ENCODE assay signal across 17 cellular contexts in the genomic region with DNA sequence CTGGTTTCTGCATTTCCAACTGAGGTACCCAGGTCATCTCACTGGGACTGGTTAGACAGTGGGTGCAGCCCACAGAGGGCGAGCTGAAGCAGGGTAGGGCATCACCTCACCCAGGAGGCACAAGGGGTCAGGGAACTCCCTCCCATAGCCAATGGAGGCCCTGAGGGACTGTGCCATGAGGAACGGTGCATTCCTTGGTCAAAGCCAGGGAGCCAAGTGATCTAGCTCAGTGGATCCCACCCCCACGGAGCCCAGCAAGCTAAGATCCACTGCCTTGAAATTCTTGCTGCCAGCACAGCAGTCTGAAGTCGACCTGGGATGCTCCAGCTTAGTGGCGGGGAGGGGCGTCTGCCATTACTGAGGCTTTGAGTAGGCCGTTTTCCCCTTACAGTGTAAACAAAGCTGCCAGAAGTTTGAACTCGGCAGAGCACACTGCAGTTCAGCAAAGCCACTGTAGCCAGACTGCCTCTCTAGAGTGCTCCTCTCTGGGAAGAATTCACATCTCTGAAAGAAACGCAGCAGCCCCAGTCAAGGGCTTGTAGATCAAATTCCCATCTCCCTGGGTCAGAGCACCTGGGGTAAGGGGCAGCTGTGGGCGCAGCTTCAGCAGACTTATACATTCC.
DNase-seq lines count a peak whose midpoint lies in the region; ATAC-seq, FAIRE-seq and TF ChIP-seq lines count a peak whose summit lies in the region.
"Had no signal": no experiment of that assay in that cellular context is flagged by ENCODE, and none has a peak within 500 bp of the region (broad histone marks: within the 10 kb centered on the region; RNA-seq: fewer than 3 reads in every experiment).

No MANE protein-coding gene starts in this region.

- POLR2A ChIA-PET in HepG2 (lab: Yijun Ruan, JAX): no interaction called here

- FAIRE-seq in HepG2 (lab: Jason Lieb, UNC): no peak
- no peak for FAIRE-seq in kidney (lab: Jason Lieb, UNC)
- FAIRE-seq: GM12892 had no signal

- no peaks in the 10 kb centered on the region for H3K79me2 ChIP-seq in HepG2 (ENCODE audit: insufficient read depth, low read length)

- no peaks in the 10 kb centered on the region for H3K27me3 ChIP-seq in HepG2 (ENCODE audit: control insufficient read depth in 1 of 2, insufficient read depth in 2 of 2, low read length in 2 of 2)
- no peaks in the 10 kb centered on the region for H3K27me3 ChIP-seq in right lobe of liver
- no peaks in the 10 kb centered on the region for H3K27me3 ChIP-seq in spleen (replicated peaks in 1 of 7)
- H3K27me3 ChIP-seq: BLaER1 had no signal

- H3K36me3 ChIP-seq in HepG2 (replicated peaks in 1 of 2; ENCODE audit: control insufficient read depth in 1 of 2, insufficient read depth in 2 of 2, low read length in 2 of 2): no peaks in the 10 kb centered on the region
- H3K36me3 ChIP-seq in right lobe of liver: no peaks in the 10 kb centered on the region
- H3K36me3 ChIP-seq in kidney (ENCODE audit: control insufficient read depth in 1 of 2, insufficient read depth in 2 of 2, low read length in 2 of 2): no peaks in the 10 kb centered on the region
- no peaks in the 10 kb centered on the region for H3K36me3 ChIP-seq in spleen
- H3K36me3 ChIP-seq: BLaER1 had no signal

- ATAC-seq in HepG2 (peak; percentile 93), right lobe of liver (no peak), HG03342 (IDR thresholded peaks at IDR 0.05; ENCODE audit: unreplicated experiment) (no peak)
- ATAC-seq: CD8-positive, alpha-beta T cell; HCT116 had no signal

- intact Hi-C loops in HepG2 (cut with micrococcal nuclease; ENCODE audit: unreplicated experiment): loop anchor here (1.0 kb wide), 1 partner anchor 312 kb away; no protein-coding TSS in a partner anchor
- intact Hi-C loops in right lobe of liver (cut with DNase I): no loop called here
- intact Hi-C loops in kidney (cut with DNase I): no loop called here
- intact Hi-C loops in spleen (cut with DNase I; ENCODE audit: low total_unique reads): no loop called here

- H3K4me1 ChIP-seq in HepG2 (ENCODE audit: insufficient read depth, low read length) (peaks cover 18% of the 10 kb centered on the region), right lobe of liver (no peaks in the 10 kb centered on the region), kidney (ENCODE audit: control insufficient read depth in 1 of 2, insufficient read depth in 1 of 2, low read depth in 1 of 2, low read length in 2 of 2) (no peaks in the 10 kb centered on the region), spleen (no peaks in the 10 kb centered on the region)
- H3K4me1 ChIP-seq: BLaER1 had no signal

- in situ Hi-C loops in HepG2 (cut with HindIII; ENCODE audit: extremely low pct_ligation_motif_present, low pct_unique_long_range_greater_than_20kb): no loop called here

- no peak for TF ChIP-seq RAD21 in HepG2 (CRISPR knock-in tag; IDR thresholded peaks at IDR 0.05)

- 0% methylated on average over 3 of the region's 10 CpGs for WGBS in HepG2 (ENCODE audit: low lambda C conversion rate)
- WGBS in right lobe of liver (ENCODE audit: insufficient coverage, low coverage, low lambda C conversion rate, missing lambda C conversion rate): 58% methylated on average over 3 of the region's 10 CpGs
- WGBS in spleen, 5 donors: 60 to 85% (median 78%) methylated on average over 6 to 10 of the region's 10 CpGs

- TF ChIP-seq POLR2A in HepG2 (IDR thresholded peaks at IDR 0.05; ENCODE audit: insufficient read depth in 1 of 2, low read depth in 2 of 2, low read length in 2 of 2) (no peak), right lobe of liver (IDR thresholded peaks at IDR 0.05) (no peak), spleen (IDR thresholded peaks at IDR 0.05) (no peak)

- H4K20me1 ChIP-seq in HepG2 (ENCODE audit: insufficient read depth, low read length): no peaks in the 10 kb centered on the region
- H4K20me1 ChIP-seq: BLaER1 had no signal

- H3K9me3 ChIP-seq in HepG2 (ENCODE audit: low read length) (no peaks in the 10 kb centered on the region), right lobe of liver (no peaks in the 10 kb centered on the region), kidney (ENCODE audit: control insufficient read depth in 1 of 2, low read length in 2 of 2) (no peaks in the 10 kb centered on the region), spleen (peaks cover 0 to 29% (median 20%) of the 10 kb centered on the region in 8 donors)
- H3K9me3 ChIP-seq: BLaER1, Caco-2 had no signal

- DNase-seq in HepG2 (ENCODE audit: low spot score) (peak; percentile 9), right lobe of liver (no peak), kidney (peak; percentile 34), spleen (peak; percentile 35), AG08396 (ENCODE audit: low spot score) (no peak)
- DNase-seq: Caco-2; CD4-positive, CD25-positive, alpha-beta regulatory T cell; CD8-positive, alpha-beta T cell; DMS153; DND-41; GM23248; H9 had no signal

- TF ChIP-seq EP300 in HepG2 (IDR thresholded peaks at IDR 0.05; ENCODE audit: low read depth in 2 of 2, low read length in 2 of 2): no peak
- no peak for TF ChIP-seq EP300 in HepG2 (CRISPR knock-in tag; IDR thresholded peaks at IDR 0.05; ENCODE audit: borderline replicate concordance)

- H3K9ac ChIP-seq in HepG2 (ENCODE audit: insufficient read depth, low read depth, low read length) (no peak overlapping the region), kidney (ENCODE audit: low read length in 2 of 2) (no peak overlapping the region)
- H3K9ac ChIP-seq: BLaER1, GM23248 had no signal

- TF ChIP-seq CTCF in HepG2 (CRISPR knock-in tag; IDR thresholded peaks at IDR 0.05): no peak
- no peak for TF ChIP-seq CTCF in right lobe of liver (IDR thresholded peaks at IDR 0.05)
- TF ChIP-seq CTCF in kidney (IDR thresholded peaks at IDR 0.05; ENCODE audit: borderline replicate concordance, extremely low read depth, insufficient read depth): no peak
- no peak for TF ChIP-seq CTCF in spleen (IDR thresholded peaks at IDR 0.05 in 8 of 11, conservative IDR thresholded peaks at IDR 0.05 in 3 of 11)

- peak overlapping the region; percentile 39; the same call in 1 of the 2 replicates for H3K4me2 ChIP-seq in HepG2 (ENCODE audit: low read depth, low read length)
- H3K4me2 ChIP-seq: BLaER1 had no signal

- H2AFZ ChIP-seq in HepG2 (ENCODE audit: low read length): no peak overlapping the region
- H2AFZ ChIP-seq: GM23248 had no signal

- no peak overlapping the region for H3K27ac ChIP-seq in HepG2 (ENCODE audit: extremely low read length, insufficient read depth, low read length)
- H3K27ac ChIP-seq in right lobe of liver: no peak overlapping the region
- no peak overlapping the region for H3K27ac ChIP-seq in kidney (ENCODE audit: low read depth in 2 of 2, low read length in 2 of 2)
- H3K27ac ChIP-seq in spleen: no peak overlapping the region
- H3K27ac ChIP-seq: BLaER1, C4-2B, GM23248 had no signal

- no TSS peak for BruUV-seq in HepG2 (replicated peaks; lab: Mats Ljungman, UMichigan)

- H3K4me3 ChIP-seq in HepG2 (replicated peaks in 1 of 3; ENCODE audit: insufficient read depth in 1 of 3, low read depth in 2 of 3, low read length in 3 of 3): no peak overlapping the region; a peak in 1 of 6 replicates
- H3K4me3 ChIP-seq in right lobe of liver: no peak overlapping the region
- no peak overlapping the region for H3K4me3 ChIP-seq in kidney (ENCODE audit: low read length in 2 of 2)
- H3K4me3 ChIP-seq in spleen: no peak overlapping the region
- H3K4me3 ChIP-seq: BLaER1, GM23248 had no signal

- CTCF ChIA-PET in HepG2 (lab: Yijun Ruan, JAX; ENCODE audit: low intra/inter-chr PET ratio, low total read pairs): no interaction called here

TF ChIP-seq in HepG2, 621 proteins besides CTCF, POLR2A, EP300 and RAD21:
- TF ChIP-seq ZNF781 (CRISPR knock-in tag; IDR thresholded peaks at IDR 0.05; ENCODE audit: borderline replicate concordance, not compliant biosample characterization): no peak
- TF ChIP-seq, protein P1, sequence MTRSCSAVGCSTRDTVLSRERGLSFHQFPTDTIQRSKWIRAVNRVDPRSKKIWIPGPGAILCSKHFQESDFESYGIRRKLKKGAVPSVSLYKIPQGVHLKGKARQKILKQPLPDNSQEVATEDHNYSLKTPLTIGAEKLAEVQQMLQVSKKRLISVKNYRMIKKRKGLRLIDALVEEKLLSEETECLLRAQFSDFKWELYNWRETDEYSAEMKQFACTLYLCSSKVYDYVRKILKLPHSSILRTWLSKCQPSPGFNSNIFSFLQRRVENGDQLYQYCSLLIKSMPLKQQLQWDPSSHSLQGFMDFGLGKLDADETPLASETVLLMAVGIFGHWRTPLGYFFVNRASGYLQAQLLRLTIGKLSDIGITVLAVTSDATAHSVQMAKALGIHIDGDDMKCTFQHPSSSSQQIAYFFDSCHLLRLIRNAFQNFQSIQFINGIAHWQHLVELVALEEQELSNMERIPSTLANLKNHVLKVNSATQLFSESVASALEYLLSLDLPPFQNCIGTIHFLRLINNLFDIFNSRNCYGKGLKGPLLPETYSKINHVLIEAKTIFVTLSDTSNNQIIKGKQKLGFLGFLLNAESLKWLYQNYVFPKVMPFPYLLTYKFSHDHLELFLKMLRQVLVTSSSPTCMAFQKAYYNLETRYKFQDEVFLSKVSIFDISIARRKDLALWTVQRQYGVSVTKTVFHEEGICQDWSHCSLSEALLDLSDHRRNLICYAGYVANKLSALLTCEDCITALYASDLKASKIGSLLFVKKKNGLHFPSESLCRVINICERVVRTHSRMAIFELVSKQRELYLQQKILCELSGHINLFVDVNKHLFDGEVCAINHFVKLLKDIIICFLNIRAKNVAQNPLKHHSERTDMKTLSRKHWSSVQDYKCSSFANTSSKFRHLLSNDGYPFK (CRISPR knock-in tag; IDR thresholded peaks at IDR 0.05; ENCODE audit: borderline replicate concordance): 0 out of 2 replicates have a peak, but pooled peaks have one; percentile 24

Comparison
In these comparisons a context has a peak if more than half of its experiments do, and no peak if none do; other contexts are left out.
1. DNase-seq: peak in HepG2 (single experiment), kidney (single experiment) and spleen (single experiment); none in right lobe of liver (0 of 3) and AG08396 (single experiment).